Comparison of ENCODE assay signal across 34 cellular contexts in genomic region chr16:76768316-76768715, GRCh38.
"Had no signal": no experiment of that assay in that cellular context is flagged by ENCODE, and none has a peak within 500 bp of the region (broad histone marks: within the 10 kb centered on the region; RNA-seq: fewer than 3 reads in every experiment).

No MANE protein-coding gene starts in this region.

- H3K27ac ChIP-seq: adrenal gland, ascending aorta, body of pancreas, brain microvascular endothelial cell, breast epithelium, cardiac muscle cell had no signal

- DNase-seq: activated effector memory CD4-positive, alpha-beta T cell treated with anti-CD3 and anti-CD28 coated beads, Interleukin-2, amount 50 U/mL, for 16 hours; activated effector memory CD4-positive, alpha-beta T cell treated with Interleukin-2 at 50 U/mL for 16 hours; activated gamma-delta T cell; activated gamma-delta T cell treated with Interleukin-2 at 50 U/mL for 16 hours; activated naive CD4-positive, alpha-beta T cell; activated naive CD4-positive, alpha-beta T cell treated with anti-CD3 and anti-CD28 coated beads for 36 hours; activated naive CD4-positive, alpha-beta T cell treated with anti-CD3 and anti-CD28 coated beads, Interleukin-2, amount 10 ng/mL, durations not matched to agents 7 days and 5 days; activated naive CD4-positive, alpha-beta T cell treated with anti-CD3 and anti-CD28 coated beads, Interleukin-2, amount 50 U/mL, for 16 hours; activated naive CD4-positive, alpha-beta T cell treated with Interleukin-2 at 50 U/mL for 16 hours; activated naive CD8-positive, alpha-beta T cell treated with anti-CD3 and anti-CD28 coated beads for 36 hours; activated naive CD8-positive, alpha-beta T cell treated with anti-CD3 and anti-CD28 coated beads, Interleukin-2, amount 10 ng/mL, durations not matched to agents 7 days and 5 days; activated naive CD8-positive, alpha-beta T cell treated with anti-CD3 and anti-CD28 coated beads, Interleukin-2, amount 50 U/mL, for 24 hours; activated T-cell treated with anti-CD3 and anti-CD28 coated beads, Interleukin-2, amount 50 U/mL, for 1 hour; activated T-cell treated with anti-CD3 and anti-CD28 coated beads, Interleukin-2, amount 50 U/mL, for 24 hours; activated T-cell treated with anti-CD3 and anti-CD28 coated beads, Interleukin-2, amount 50 U/mL, for 4 hours; activated T-cell treated with anti-CD3 and anti-CD28 coated beads, Interleukin-2, amount 50 U/mL, for 48 hours; activated T-cell treated with anti-CD3 and anti-CD28 coated beads, Interleukin-2, amount 50 U/mL, for 72 hours; adrenal gland; amniotic stem cell; amygdala; anterior cingulate cortex; aorta; body of pancreas; brain microvascular endothelial cell; caudate nucleus; central memory CD4-positive, alpha-beta T cell; cerebellar nuclear complex had no signal

- H3K4me3 ChIP-seq: adrenal gland, ascending aorta, body of pancreas, breast epithelium, cardiac muscle cell had no signal

- ATAC-seq: activated naive CD4-positive, alpha-beta T cell treated with anti-CD3 and anti-CD28 coated beads, Interleukin-2, amount 50 U/mL, for 72 hours; activated naive CD8-positive, alpha-beta T cell treated with anti-CD3 and anti-CD28 coated beads, Interleukin-2, amount 50 U/mL, for 24 hours; activated T-cell treated with anti-CD3 and anti-CD28 coated beads, Interleukin-2, amount 50 U/mL, for 4 hours; activated T-cell treated with anti-CD3 and anti-CD28 coated beads, Interleukin-2, amount 50 U/mL, for 72 hours; activated T-helper 17 cell treated with anti-CD3 and anti-CD28 coated beads, Interleukin-2, amount 50 U/mL, for 72 hours; body of pancreas had no signal

- H3K27me3 ChIP-seq: adrenal gland, ascending aorta, body of pancreas, brain microvascular endothelial cell, breast epithelium, cardiac muscle cell had no signal

- FAIRE-seq: astrocyte, bronchial epithelial cell had no signal

- H3K36me3 ChIP-seq: adrenal gland, ascending aorta, brain microvascular endothelial cell, breast epithelium, cardiac muscle cell had no signal

- H3K4me1 ChIP-seq: adrenal gland, ascending aorta, body of pancreas, breast epithelium had no signal

- H3K9me3 ChIP-seq: adrenal gland had no signal
